ENCODE assay signal across 18 cellular contexts in the genomic region with DNA sequence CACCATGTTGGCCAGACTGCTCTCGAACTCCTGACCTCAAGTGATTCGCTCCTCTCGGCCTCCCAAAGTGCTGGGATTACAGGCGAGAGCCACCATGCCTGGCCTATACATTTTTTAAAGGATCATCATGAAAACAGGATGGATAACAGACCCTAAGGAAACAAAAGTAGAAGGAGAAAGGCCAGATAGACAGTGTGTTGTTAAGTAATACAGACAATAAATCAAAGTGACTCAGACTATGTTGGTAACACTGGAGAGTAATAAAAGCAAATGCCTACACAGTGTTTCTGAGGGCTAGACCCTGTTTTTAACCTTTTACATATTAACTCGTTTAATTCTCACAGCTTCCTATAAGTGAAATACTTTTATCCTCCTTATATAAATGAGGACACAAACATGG.
DNase-seq lines count a peak whose midpoint lies in the region; TF ChIP-seq lines count a peak whose summit lies in the region.
"Had no signal": no experiment of that assay in that cellular context is flagged by ENCODE, and none has a peak within 500 bp of the region (broad histone marks: within the 10 kb centered on the region; RNA-seq: fewer than 3 reads in every experiment).

No MANE protein-coding gene starts in this region.

- H3K9ac ChIP-seq in mesenchymal stem cell (ENCODE audit: low read length) = no peak overlapping the region
- H3K9ac ChIP-seq: BLaER1 had no signal

- no peak overlapping the region for H3K4ac ChIP-seq in mesenchymal stem cell (ENCODE audit: low read depth in 1 of 2, low read length in 2 of 2)

- no peak for TF ChIP-seq POLR2A in transverse colon (IDR thresholded peaks at IDR 0.05)
- no peak for TF ChIP-seq POLR2A in lower leg skin (IDR thresholded peaks at IDR 0.05)

- DNase-seq in GM03348 (ENCODE audit: low spot score) (peak; percentile 39), amniotic epithelial cell (ENCODE audit: low read depth) (peak; percentile 65), mesenchymal stem cell (peak; percentile 78), transverse colon (no peak), lower leg skin (ENCODE audit: low spot score in 2 of 2) (no peak), SIG-M5 (lab: John Stamatoyannopoulos, UW) (no peak), T-helper 2 cell (no peak)
- DNase-seq: DMS 273 treated with DMSO at 0.1 percent for 48 hours, EL, H9, MM.1S, NCI-H1105 treated with DMSO at 0.1 percent for 48 hours, NCI-H1930, NCI-H2171, NCI-H446 treated with DMSO at 0.1 percent for 48 hours, NCI-H748 treated with DMSO at 0.1 percent for 48 hours had no signal

- no peak overlapping the region for H3K14ac ChIP-seq in mesenchymal stem cell (ENCODE audit: low read length in 2 of 2)

- no peak overlapping the region for H3K18ac ChIP-seq in mesenchymal stem cell (ENCODE audit: low read depth in 1 of 2, low read length in 2 of 2)

- no peak overlapping the region for H4K91ac ChIP-seq in mesenchymal stem cell (ENCODE audit: low read length)

- H3K27me3 ChIP-seq in mesenchymal stem cell (ENCODE audit: control insufficient read depth in 1 of 2, insufficient read depth in 1 of 2, low read length in 2 of 2) = no peaks in the 10 kb centered on the region
- no peaks in the 10 kb centered on the region for H3K27me3 ChIP-seq in transverse colon
- H3K27me3 ChIP-seq: BLaER1 had no signal

- no peak overlapping the region for H2AFZ ChIP-seq in mesenchymal stem cell (ENCODE audit: low read depth, low read length)

- H2AK5ac ChIP-seq in mesenchymal stem cell (ENCODE audit: low read length, severe bottlenecking) = no peak overlapping the region

- no peak overlapping the region for H2BK120ac ChIP-seq in mesenchymal stem cell (ENCODE audit: low read depth, low read length)

- H4K8ac ChIP-seq in mesenchymal stem cell (ENCODE audit: low read length) = no peak overlapping the region

- in situ Hi-C loops in transverse colon (cut with MboI; ENCODE audit: low pct_ligation_motif_present in 1 of 4, low pct_unique_long_range_greater_than_20kb in 1 of 4, low sequenced_read_pairs in 3 of 4) = no loop called here

- H3K27ac ChIP-seq in mesenchymal stem cell (ENCODE audit: low read length, poor library complexity, severe bottlenecking) = no peak overlapping the region
- H3K27ac ChIP-seq in transverse colon = peak overlapping the region; percentile 47 to 78 (median 60)
- H3K27ac ChIP-seq: BLaER1 had no signal

- H3K4me1 ChIP-seq in mesenchymal stem cell (ENCODE audit: control insufficient read depth, insufficient read depth, low read depth, low read length) (no peaks in the 10 kb centered on the region), transverse colon (peaks cover 0 to 8% (median 3%) of the 10 kb centered on the region in 4 donors)
- H3K4me1 ChIP-seq: BLaER1 had no signal

- intact Hi-C loops in transverse colon (cut with DNase I; ENCODE audit: low total_unique reads) = no loop called here
- intact Hi-C loops in lower leg skin (cut with DNase I; ENCODE audit: low total_unique reads) = no loop called here

- H3K36me3 ChIP-seq in mesenchymal stem cell (ENCODE audit: control insufficient read depth in 1 of 2, insufficient read depth in 2 of 2, low read depth in 1 of 2, low read length in 2 of 2) (no peaks in the 10 kb centered on the region), transverse colon (no peaks in the 10 kb centered on the region)
- H3K36me3 ChIP-seq: BLaER1 had no signal

- H3K4me3 ChIP-seq in mesenchymal stem cell (ENCODE audit: insufficient read depth in 1 of 2, low read depth in 1 of 2, low read length in 2 of 2) = no peak overlapping the region
- H3K4me3 ChIP-seq in transverse colon = no peak overlapping the region
- H3K4me3 ChIP-seq in lower leg skin (ENCODE audit: low read depth, poor library complexity, severe bottlenecking) = no peak overlapping the region
- H3K4me3 ChIP-seq: BLaER1, GM12878 had no signal

- no peak overlapping the region for H3K4me2 ChIP-seq in mesenchymal stem cell (ENCODE audit: low read length, poor library complexity, severe bottlenecking)
- H3K4me2 ChIP-seq: BLaER1 had no signal

- H2BK5ac ChIP-seq in mesenchymal stem cell (ENCODE audit: low read depth, low read length, poor library complexity, severe bottlenecking) = no peak overlapping the region

- no peak for TF ChIP-seq EP300 in transverse colon (IDR thresholded peaks at IDR 0.05; ENCODE audit: low read depth)

- no peaks in the 10 kb centered on the region for H3K79me1 ChIP-seq in mesenchymal stem cell (replicated peaks; ENCODE audit: low read length, poor library complexity, severe bottlenecking)

- TF ChIP-seq CTCF in transverse colon (IDR thresholded peaks at IDR 0.05) (no peak), lower leg skin (IDR thresholded peaks at IDR 0.05) (no peak)

- H2BK12ac ChIP-seq in mesenchymal stem cell (ENCODE audit: low read length in 2 of 2) = no peak overlapping the region

- 19% methylated on average over 4 of the region's 5 CpGs for WGBS in mesenchymal stem cell
- WGBS in transverse colon (ENCODE audit: low coverage in 1 of 2), 2 donors = 62 to 65% methylated on average over 4 to 5 of the region's 5 CpGs
- 85 to 87% methylated on average over 5 of the region's 5 CpGs for WGBS in lower leg skin, 2 donors

- H2BK15ac ChIP-seq in mesenchymal stem cell (ENCODE audit: low read depth, poor library complexity, severe bottlenecking) = no peak overlapping the region

- H3K9me3 ChIP-seq in mesenchymal stem cell (ENCODE audit: control insufficient read depth, low read length) (no peaks in the 10 kb centered on the region), transverse colon (no peaks in the 10 kb centered on the region)
- H3K9me3 ChIP-seq: BLaER1 had no signal

- H3K23ac ChIP-seq in mesenchymal stem cell (ENCODE audit: low read length in 2 of 2) = no peak overlapping the region

Comparison
In these comparisons a context has a peak if more than half of its experiments do, and no peak if none do; other contexts are left out.
1. DNase-seq: peak in GM03348 (single experiment), amniotic epithelial cell (single experiment) and mesenchymal stem cell (single experiment); none in transverse colon (single experiment), lower leg skin (0 of 2), SIG-M5 (single experiment) and T-helper 2 cell (0 of 5).